8 cellular contexts compared by ENCODE assay signal in the genomic region with DNA sequence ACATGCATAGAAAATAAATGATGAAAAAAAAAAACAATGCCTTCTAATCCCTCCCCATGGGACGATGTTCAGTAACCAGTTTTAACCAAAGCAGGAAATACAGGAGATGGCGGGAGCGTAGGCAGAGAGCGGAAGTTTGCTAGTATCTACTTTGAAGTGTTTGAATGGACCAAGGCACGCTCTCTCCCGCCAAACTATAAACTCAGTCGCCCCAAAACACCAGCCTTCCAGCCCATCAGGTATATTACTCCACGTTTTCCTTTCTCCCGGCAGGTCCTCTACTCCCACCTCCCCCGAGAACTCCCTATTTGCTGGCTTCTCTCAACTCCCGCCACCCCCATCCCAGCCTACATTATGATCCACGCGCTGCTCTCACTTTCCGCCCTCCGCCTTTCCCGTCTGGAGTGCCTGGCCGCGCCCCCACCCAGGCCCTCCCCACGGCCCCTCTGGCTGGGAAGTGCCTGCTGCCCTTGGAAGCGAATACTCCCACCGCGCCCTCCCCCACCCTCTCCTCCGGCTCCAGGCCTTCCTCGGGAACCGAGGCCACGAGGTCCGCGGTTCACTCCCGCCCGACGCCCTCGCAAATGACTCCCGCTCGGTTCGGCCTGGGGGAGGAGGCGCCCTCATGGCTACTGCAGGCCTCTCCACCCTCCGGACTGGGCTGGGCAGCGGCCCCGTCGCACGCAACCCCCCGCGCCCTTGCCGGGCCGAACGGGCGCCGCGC. TPM values are rescaled to one million over a fixed set of nuclear protein-coding genes. Genes with fewer than 3 reads are reported as not detected.
DNase-seq lines count a peak whose midpoint lies in the region; ATAC-seq and TF ChIP-seq lines count a peak whose summit lies in the region.

No MANE protein-coding gene starts in this region.

- no peak for TF ChIP-seq CTCF in coronary artery (IDR thresholded peaks at IDR 0.05)

- ATAC-seq in GM19035 (IDR thresholded peaks at IDR 0.05; ENCODE audit: unreplicated experiment), result peak; percentile 31
- ATAC-seq in HG03354 (IDR thresholded peaks at IDR 0.05; ENCODE audit: poor library complexity, severe bottlenecking, unreplicated experiment), result peak; percentile 37
- ATAC-seq in left lobe of liver, result peak; percentile 50

- H3K27ac ChIP-seq in coronary artery, result peak overlapping the region; percentile 93 to 99

- peak overlapping the region; percentile 96 for H3K4me3 ChIP-seq in coronary artery

- peak; percentile 34 for DNase-seq in AG08395 (ENCODE audit: low spot score)
- DNase-seq in NCI-H460 (ENCODE audit: extremely low read depth, low read depth), result peak; percentile 15
- peak; percentile 14 for DNase-seq in activated CD4-positive, alpha-beta T cell treated with anti-CD3 and anti-CD28 coated beads for 1 hour
- DNase-seq in coronary artery (ENCODE audit: low spot score), result peak; percentile 83
- DNase-seq in left lobe of liver (ENCODE audit: low spot score), result peak; percentile 55
- DNase-seq in stimulated activated CD4-positive, alpha-beta T cell treated with anti-CD3 and anti-CD28 coated beads, Interleukin-2, amount 100 ng/mL, for 48 hours, result peak; percentile 23 to 32

RNA-seq across cellular contexts. Expression of a gene that starts 0.7 kb away (rescaled TPM):
- total RNA-seq in NCI-H460 (2014; rRNA removed; shearing (Covaris generic)), result 160 and 167 TPM in 2 replicates
- 246 and 352 TPM in 2 replicates for polyA plus RNA-seq in NCI-H460 (2014; cell fraction: nucleus; rRNA removed)
- total RNA-seq in left lobe of liver, result 29.2 TPM

Comparison
In these comparisons a context has a peak if more than half of its experiments do, and no peak if none do; other contexts are left out.
1. Peak in every context shown above with its lines: DNase-seq, ATAC-seq, H3K4me3 ChIP-seq and H3K27ac ChIP-seq.
2. DNase-seq: peak in every context shown above with its lines; median percentile 83 in coronary artery; 55 in left lobe of liver; 34 in AG08395; 28 in stimulated activated CD4-positive, alpha-beta T cell treated with anti-CD3 and anti-CD28 coated beads, Interleukin-2, amount 100 ng/mL, for 48 hours; 15 in NCI-H460; 14 in activated CD4-positive, alpha-beta T cell treated with anti-CD3 and anti-CD28 coated beads for 1 hour.